Comparison of ENCODE assay signal across 12 cellular contexts in the genomic region with DNA sequence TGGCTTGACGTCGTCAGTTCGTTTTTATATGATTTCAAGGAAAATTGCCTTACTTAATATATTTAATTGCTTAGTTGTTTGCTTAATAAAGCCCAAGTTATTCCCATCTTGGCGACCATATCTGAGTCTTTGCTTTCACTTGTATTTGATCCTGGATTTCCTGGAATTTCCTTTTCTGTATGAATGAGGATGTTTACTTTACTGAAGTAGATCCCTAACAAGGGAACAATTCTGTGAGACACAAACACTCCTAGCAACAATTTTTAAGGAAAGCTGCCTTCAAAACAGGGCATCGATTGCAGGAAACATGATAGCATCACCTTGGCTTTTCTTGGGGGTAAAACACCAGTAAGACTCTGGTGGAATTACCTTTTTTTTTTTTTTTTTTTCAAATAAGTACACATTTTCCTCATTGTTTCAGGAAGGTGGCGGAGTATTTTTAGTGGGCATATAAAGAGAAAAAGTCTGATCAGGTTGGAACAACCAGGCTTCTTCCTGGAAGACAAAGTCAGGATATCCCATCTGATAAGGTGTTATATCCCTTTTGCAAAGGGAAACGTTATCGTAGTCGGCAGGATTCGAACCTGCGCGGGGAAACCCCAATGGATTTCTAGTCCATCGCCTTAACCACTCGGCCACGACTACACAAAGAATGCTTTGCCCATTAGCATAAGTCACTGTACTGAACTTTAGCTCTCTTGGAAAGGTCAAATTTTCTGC.
A peak's percentile ranks its signal among the peaks of the same experiment; 100 is the strongest.
DNase-seq lines count a peak whose midpoint lies in the region; ATAC-seq and TF ChIP-seq lines count a peak whose summit lies in the region.
"Had no signal": no experiment of that assay in that cellular context is flagged by ENCODE, and none has a peak within 500 bp of the region (broad histone marks: within the 10 kb centered on the region; RNA-seq: fewer than 3 reads in every experiment).

No MANE protein-coding gene starts in this region.

- BruUV-seq in HCT116 (replicated peaks; lab: Mats Ljungman, UMichigan) (no TSS peak), PC-3 (replicated peaks; lab: Mats Ljungman, UMichigan) (no TSS peak)

- no peaks in the 10 kb centered on the region for H3K79me2 ChIP-seq in HCT116 (ENCODE audit: insufficient read depth, low read length)
- no peaks in the 10 kb centered on the region for H3K79me2 ChIP-seq in PC-3 (ENCODE audit: low read length)

- DNase-seq in Daoy (ENCODE audit: low read depth), result peak; percentile 83
- peak; percentile 68 for DNase-seq in HCT116 (ENCODE audit: low read depth, low spot score)
- DNase-seq in PC-3, result peak; percentile 61
- DNase-seq in fibroblast of mammary gland (ENCODE audit: low read depth), result peak; percentile 59
- no peak for DNase-seq in UCSD-AML1 (lab: John Stamatoyannopoulos, UW; ENCODE audit: unreplicated experiment)
- DNase-seq in activated CD8-positive, alpha-beta memory T cell treated with anti-CD3 and anti-CD28 coated beads for 24 hours, result no peak
- DNase-seq: activated B cell treated with CpG ODN at 0.5 μM for 24 hours, DMS153, left ventricle myocardium superior, NCI-H2171 treated with DMSO at 0.1 percent for 48 hours had no signal

- H3K36me3 ChIP-seq in HCT116 (ENCODE audit: control insufficient read depth in 1 of 2, insufficient read depth in 2 of 2, low read length in 2 of 2) (no peaks in the 10 kb centered on the region), PC-3 (ENCODE audit: low read depth, low read length) (no peaks in the 10 kb centered on the region)

- TF ChIP-seq RAD21 in HCT116 (IDR thresholded peaks at IDR 0.05; ENCODE audit: low read depth), result no peak

- POLR2A ChIA-PET in HCT116 (lab: Charles Lee), result no interaction called here
- POLR2A ChIA-PET in PC-3 (lab: Charles Lee; ENCODE audit: unreplicated experiment), result no interaction called here

- peak; percentile 60 for ATAC-seq in HCT116
- ATAC-seq in PC-3, result peak; percentile 42; the same call in 1 of the 2 replicates
- ATAC-seq in HG02840 (IDR thresholded peaks at IDR 0.05; ENCODE audit: low FRiP score, unreplicated experiment), result no peak
- ATAC-seq: left ventricle myocardium superior; stimulated activated memory B cell treated with anti-CD40 and anti-IgM and Interleukin-4, amounts not matched to agents 10 μg/mL and 1 μg/mL and 100 μg/mL, for 72 hours had no signal

- H2AFZ ChIP-seq in HCT116 (ENCODE audit: low read depth, low read length, poor library complexity, severe bottlenecking) (peak overlapping the region; percentile 66), PC-3 (ENCODE audit: low read length) (peak overlapping the region; percentile 56)

- intact Hi-C loops in HCT116 (cut with micrococcal nuclease), result loop anchor here (10.0 kb wide), 1 partner anchor 213 kb away; no protein-coding TSS in a partner anchor
- intact Hi-C loops in PC-3 (cut with micrococcal nuclease), result no loop called here

- no peaks in the 10 kb centered on the region for H3K9me3 ChIP-seq in HCT116 (ENCODE audit: control insufficient read depth in 1 of 2, insufficient read depth in 1 of 2, low read depth in 1 of 2, low read length in 2 of 2)
- H3K9me3 ChIP-seq in PC-3 (ENCODE audit: low read length), result no peaks in the 10 kb centered on the region

- H3K9me2 ChIP-seq in HCT116 (ENCODE audit: insufficient read depth) (0 out of 2 replicates have a peak, but pooled peaks cover 3% of the 10 kb centered on the region), PC-3 (replicated peaks; ENCODE audit: low read length) (no peaks in the 10 kb centered on the region)

- H3K9ac ChIP-seq in HCT116 (ENCODE audit: low read length), result no peak overlapping the region
- no peak overlapping the region for H3K9ac ChIP-seq in PC-3 (ENCODE audit: low read length)

- no peaks in the 10 kb centered on the region for H3F3A ChIP-seq in PC-3 (ENCODE audit: low read length, unreplicated experiment)

- H3K4me3 ChIP-seq in HCT116 (replicated peaks in 1 of 2; ENCODE audit: low read depth in 1 of 2, low read length in 2 of 2) (no peak overlapping the region), PC-3 (ENCODE audit: low read length) (peak overlapping the region; percentile 57), fibroblast of mammary gland (ENCODE audit: control insufficient read depth, low read depth, low read length) (no peak overlapping the region)

- peak overlapping the region; percentile 39; the same call in 1 of the 2 replicates for H3K4me2 ChIP-seq in HCT116 (ENCODE audit: low read length)
- H3K4me2 ChIP-seq in PC-3 (ENCODE audit: low read length), result peak overlapping the region; percentile 73

- CTCF ChIA-PET in HCT116 (lab: Charles Lee), result no interaction called here
- CTCF ChIA-PET in PC-3 (lab: Charles Lee), result no interaction called here

- RAD21 ChIA-PET in HCT116 (lab: Charles Lee; ENCODE audit: low non-redundant PET in 1 of 2, low total read pairs in 2 of 2, uncharacterized antibody in 2 of 2, unreplicated experiment in 2 of 2), result no interaction called here

- H3K4me1 ChIP-seq in HCT116 (ENCODE audit: control insufficient read depth in 1 of 2, insufficient read depth in 2 of 2, low read length in 2 of 2) (peaks cover 9 to 53% of the 10 kb centered on the region in 2 experiments), PC-3 (ENCODE audit: insufficient read depth, low read length) (peaks cover 38% of the 10 kb centered on the region)

- TF ChIP-seq CTCF in HCT116 (IDR thresholded peaks at IDR 0.05 in 2 of 3, conservative IDR thresholded peaks at IDR 0.05 in 1 of 3; ENCODE audit: borderline replicate concordance in 1 of 3, insufficient read depth in 1 of 3, low read depth in 2 of 3, low read length in 2 of 3) (no peak), PC-3 (conservative IDR thresholded peaks at IDR 0.05; ENCODE audit: low read depth, low read length) (no peak), fibroblast of mammary gland (conservative IDR thresholded peaks at IDR 0.05; ENCODE audit: control insufficient read depth, insufficient read depth, low read depth, low read length) (no peak)

- no peak for TF ChIP-seq POLR2A in HCT116 (IDR thresholded peaks at IDR 0.05; ENCODE audit: borderline replicate concordance, extremely low read depth, insufficient read depth, insufficient read length)

- H3K27me3 ChIP-seq in HCT116 (ENCODE audit: insufficient read depth, low read length) (no peaks in the 10 kb centered on the region), PC-3 (ENCODE audit: low read length) (no peaks in the 10 kb centered on the region)

- no peaks in the 10 kb centered on the region for H4K20me1 ChIP-seq in HCT116 (ENCODE audit: insufficient read depth)
- H4K20me1 ChIP-seq in PC-3 (ENCODE audit: low read length), result no peaks in the 10 kb centered on the region

- H3K27ac ChIP-seq in HCT116 (ENCODE audit: low read depth, low read length) (no peak overlapping the region), PC-3 (ENCODE audit: low read length) (no peak overlapping the region)

TF ChIP-seq in HCT116, 20 proteins besides CTCF, POLR2A, EP300 and RAD21:
- TF ChIP-seq REST (IDR thresholded peaks at IDR 0.05; ENCODE audit: low read depth) (no peak), ELF1 (IDR thresholded peaks at IDR 0.05; ENCODE audit: borderline replicate concordance, low read depth) (no peak), TCF7L2 (IDR thresholded peaks at IDR 0.05; ENCODE audit: borderline replicate concordance, extremely low read depth, insufficient read depth, insufficient read length) (no peak), EZH2phosphoT487 (IDR thresholded peaks at IDR 0.05; ENCODE audit: borderline replicate concordance) (no peak), POLR2AphosphoS5 (IDR thresholded peaks at IDR 0.05; ENCODE audit: low read depth, low read length) (no peak), JUND (IDR thresholded peaks at IDR 0.05) (no peak), FOSL1 (IDR thresholded peaks at IDR 0.05; ENCODE audit: low read depth) (no peak), ZNF274 (IDR thresholded peaks at IDR 0.05; ENCODE audit: low read depth, low read length) (no peak), CEBPB (IDR thresholded peaks at IDR 0.05; ENCODE audit: low read depth) (no peak), ZFX (IDR thresholded peaks at IDR 0.05) (no peak), MAX (IDR thresholded peaks at IDR 0.05) (no peak), ATF3 (IDR thresholded peaks at IDR 0.05) (peak; percentile 72; the same call in 1 of the 2 replicates), CBX3 (IDR thresholded peaks at IDR 0.05; ENCODE audit: low read depth) (peak; percentile 95; the same call in 1 of the 2 replicates), EGR1 (IDR thresholded peaks at IDR 0.05; ENCODE audit: low read depth) (no peak), SRF (IDR thresholded peaks at IDR 0.05; ENCODE audit: low read depth) (no peak; the same call in 1 of the 2 replicates)

Comparison
In these comparisons a context has a peak if more than half of its experiments do, and no peak if none do; other contexts are left out.
1. DNase-seq: peak in Daoy (single experiment), HCT116 (single experiment), PC-3 (single experiment) and fibroblast of mammary gland (single experiment); none in UCSD-AML1 (single experiment) and activated CD8-positive, alpha-beta memory T cell treated with anti-CD3 and anti-CD28 coated beads for 24 hours (single experiment).